8 cellular contexts compared by ENCODE assay signal in the genomic region with DNA sequence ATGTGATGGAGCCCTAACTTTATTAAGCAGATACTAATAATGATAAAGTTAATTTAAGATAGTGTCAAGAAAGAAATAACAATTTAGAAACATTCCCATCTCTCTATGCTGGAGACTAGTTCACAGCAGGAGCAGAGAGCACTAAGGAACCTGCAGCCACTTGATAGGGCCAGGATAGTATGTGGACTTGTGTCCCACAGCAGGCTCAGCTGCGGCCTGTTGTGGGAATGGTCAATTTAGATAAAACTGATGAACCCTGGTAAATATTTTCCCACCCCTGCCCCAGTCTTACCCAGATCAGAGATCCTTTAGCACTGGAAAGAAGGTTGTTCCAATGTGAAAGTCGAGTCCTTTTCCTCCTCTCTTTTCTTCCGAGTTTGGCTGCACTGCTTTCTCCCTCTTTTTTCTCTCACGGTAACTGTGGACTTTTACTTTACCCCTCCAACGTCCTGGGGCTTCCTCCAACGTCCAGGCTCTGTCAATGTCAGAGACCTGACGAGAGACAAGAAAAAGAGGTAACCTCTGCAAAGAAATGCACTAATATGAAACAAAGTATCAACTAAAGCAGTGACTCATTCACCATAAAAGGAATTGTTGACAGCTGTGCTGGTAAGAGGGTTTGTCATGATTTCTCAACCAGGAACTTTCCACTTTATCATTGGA. TPM values are rescaled to one million over a fixed set of nuclear protein-coding genes. Genes with fewer than 3 reads are reported as not detected.
DNase-seq lines count a peak whose midpoint lies in the region; ATAC-seq and TF ChIP-seq lines count a peak whose summit lies in the region.

A gene with protein sequence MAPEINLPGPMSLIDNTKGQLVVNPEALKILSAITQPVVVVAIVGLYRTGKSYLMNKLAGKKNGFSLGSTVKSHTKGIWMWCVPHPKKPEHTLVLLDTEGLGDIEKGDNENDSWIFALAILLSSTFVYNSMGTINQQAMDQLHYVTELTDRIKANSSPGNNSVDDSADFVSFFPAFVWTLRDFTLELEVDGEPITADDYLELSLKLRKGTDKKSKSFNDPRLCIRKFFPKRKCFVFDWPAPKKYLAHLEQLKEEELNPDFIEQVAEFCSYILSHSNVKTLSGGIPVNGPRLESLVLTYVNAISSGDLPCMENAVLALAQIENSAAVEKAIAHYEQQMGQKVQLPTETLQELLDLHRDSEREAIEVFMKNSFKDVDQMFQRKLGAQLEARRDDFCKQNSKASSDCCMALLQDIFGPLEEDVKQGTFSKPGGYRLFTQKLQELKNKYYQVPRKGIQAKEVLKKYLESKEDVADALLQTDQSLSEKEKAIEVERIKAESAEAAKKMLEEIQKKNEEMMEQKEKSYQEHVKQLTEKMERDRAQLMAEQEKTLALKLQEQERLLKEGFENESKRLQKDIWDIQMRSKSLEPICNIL (minus strand): TSS at position 544 of the 663 bp plus-strand sequence. CDS start 4,148 bp downstream, outside the sequence.

- CTCF ChIA-PET in RWPE1 (lab: Yijun Ruan, JAX): no interaction called here

- peak; percentile 82 for ATAC-seq in GM18858 (IDR thresholded peaks at IDR 0.05; ENCODE audit: unreplicated experiment)
- ATAC-seq in HG03045 (IDR thresholded peaks at IDR 0.05; ENCODE audit: unreplicated experiment): peak; percentile 71
- ATAC-seq in left lobe of liver: peak; percentile 64

- H3K27me3 ChIP-seq in breast epithelium (no peaks in the 10 kb centered on the region), subcutaneous abdominal adipose tissue (ENCODE audit: control insufficient read depth in 5 of 5, insufficient read depth in 4 of 5, low read length in 5 of 5) (no peaks in the 10 kb centered on the region)

- H3K36me3 ChIP-seq in breast epithelium: no peaks in the 10 kb centered on the region
- H3K36me3 ChIP-seq in subcutaneous abdominal adipose tissue (ENCODE audit: control insufficient read depth in 5 of 5, insufficient read depth in 5 of 5, low read length in 5 of 5): peaks cover 2 to 11% (median 9%) of the 10 kb centered on the region in 5 donors

- peak within 1 kb of the TSS; percentile 64 to 85 (median 79) for H3K9ac ChIP-seq in subcutaneous abdominal adipose tissue (ENCODE audit: low read length in 5 of 5)

- peaks cover 0 to 3% of the 10 kb centered on the region in 2 donors for H3K4me1 ChIP-seq in breast epithelium
- H3K4me1 ChIP-seq in subcutaneous abdominal adipose tissue (ENCODE audit: control insufficient read depth in 5 of 5, insufficient read depth in 5 of 5, low read length in 5 of 5): peaks cover 3 to 63% (median 44%) of the 10 kb centered on the region in 5 donors

- H3K4me3 ChIP-seq in breast epithelium (peak within 1 kb of the TSS; percentile 58 to 84 (median 58)), subcutaneous abdominal adipose tissue (ENCODE audit: low read depth in 1 of 5, low read length in 5 of 5) (peak within 1 kb of the TSS; percentile 75 to 93 (median 85))

- no peak within 1 kb of the TSS for H3K27ac ChIP-seq in RWPE1
- H3K27ac ChIP-seq in breast epithelium: peak within 1 kb of the TSS; percentile 88 to 94
- H3K27ac ChIP-seq in subcutaneous abdominal adipose tissue (ENCODE audit: low read depth, low read length): peak within 1 kb of the TSS; percentile 92

- intact Hi-C loops in breast epithelium (cut with DNase I; ENCODE audit: low total_unique reads): no loop called here

- TF ChIP-seq POLR2A in breast epithelium (IDR thresholded peaks at IDR 0.05): peak; percentile 31

- no peaks in the 10 kb centered on the region for H3K9me3 ChIP-seq in breast epithelium
- H3K9me3 ChIP-seq in subcutaneous abdominal adipose tissue (ENCODE audit: control insufficient read depth in 5 of 5, low read length in 5 of 5): no peaks in the 10 kb centered on the region

- DNase-seq in AG08395 (ENCODE audit: low spot score) (peak; percentile 79), RWPE1 (ENCODE audit: low spot score) (peak; percentile 73), breast epithelium (ENCODE audit: low spot score in 2 of 2) (no peak), left lobe of liver (ENCODE audit: low spot score) (no peak), cortex of kidney (lab: John Stamatoyannopoulos, UW) (no peak)

- TF ChIP-seq CTCF in RWPE1 (conservative IDR thresholded peaks at IDR 0.05; ENCODE audit: low read depth): no peak
- no peak for TF ChIP-seq CTCF in breast epithelium (IDR thresholded peaks at IDR 0.05)

- POLR2A ChIA-PET in RWPE1 (lab: Yijun Ruan, JAX; ENCODE audit: low non-redundant PET): no interaction called here

RNA-seq across cellular contexts. Expression of the gene that starts here (rescaled TPM):
- total RNA-seq in breast epithelium (100 to 1,000 TPM in 2 of 3 donors, 10 to 100 TPM in 1; 53.0 to 219 (median 122) TPM), left lobe of liver (7.8 TPM)

Comparison
In these comparisons a context has a peak if more than half of its experiments do, and no peak if none do; other contexts are left out.
1. DNase-seq: peak in AG08395 (single experiment) and RWPE1 (single experiment); none in breast epithelium (0 of 2), left lobe of liver (single experiment) and cortex of kidney (single experiment).
2. Peak in every context shown above with its lines, with median percentiles within 50 percentile points of each other: ATAC-seq.